In the genomic region with DNA sequence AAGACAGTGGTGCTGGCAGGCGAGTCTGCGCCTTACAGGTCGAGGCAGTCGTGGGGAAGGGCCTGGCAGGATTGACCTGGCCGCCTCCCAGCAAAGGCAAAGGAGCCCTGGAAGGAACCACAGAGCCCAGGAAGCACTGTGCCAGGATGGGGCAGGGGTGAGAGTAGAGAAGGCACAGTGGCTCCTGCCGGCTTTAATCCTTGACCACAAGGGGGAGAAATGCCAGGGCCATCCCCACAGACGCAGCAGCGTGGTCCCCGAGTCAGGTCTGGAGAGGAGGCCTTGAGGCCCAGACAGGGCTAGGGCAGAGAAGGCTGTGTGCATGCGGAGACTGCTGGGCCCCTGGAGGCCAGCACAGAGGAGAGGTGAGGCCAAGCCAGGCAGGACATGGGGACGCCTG, we compare ENCODE assay signal across 1 cellular context.
TF ChIP-seq lines count a peak whose summit lies in the region.

No MANE protein-coding gene starts in this region.

TF ChIP-seq in HepG2, 621 proteins besides CTCF, POLR2A, EP300 and RAD21 (continued from another document):
- TF ChIP-seq MAFK (conservative IDR thresholded peaks at IDR 0.05 in 1 of 2, IDR thresholded peaks at IDR 0.05 in 1 of 2; ENCODE audit: low read length in 2 of 2) (no peak), U2AF2 (IDR thresholded peaks at IDR 0.05; ENCODE audit: low read depth, low read length) (no peak), ISX (CRISPR knock-in tag; conservative IDR thresholded peaks at IDR 0.05) (no peak), RCOR2 (CRISPR knock-in tag; IDR thresholded peaks at IDR 0.05) (no peak), ZC3H13 (CRISPR knock-in tag; IDR thresholded peaks at IDR 0.05) (no peak), ZSCAN21 (CRISPR knock-in tag; IDR thresholded peaks at IDR 0.05; ENCODE audit: borderline replicate concordance) (peak; percentile 77; the same call in 1 of the 2 replicates), ZNF331 (CRISPR knock-in tag; IDR thresholded peaks at IDR 0.05) (peak; percentile 56; the same call in 1 of the 2 replicates), KDM4B (CRISPR knock-in tag; IDR thresholded peaks at IDR 0.05) (no peak), ZNF12 (CRISPR knock-in tag; IDR thresholded peaks at IDR 0.05) (peak; percentile 12; the same call in 1 of the 2 replicates), ZNF224 (CRISPR knock-in tag; IDR thresholded peaks at IDR 0.05) (no peak), NONO (IDR thresholded peaks at IDR 0.05) (no peak), NONO (CRISPR knock-in tag; conservative IDR thresholded peaks at IDR 0.05) (0 out of 2 replicates have a peak, but pooled peaks have one; percentile 31)
- TF ChIP-seq, protein P1, sequence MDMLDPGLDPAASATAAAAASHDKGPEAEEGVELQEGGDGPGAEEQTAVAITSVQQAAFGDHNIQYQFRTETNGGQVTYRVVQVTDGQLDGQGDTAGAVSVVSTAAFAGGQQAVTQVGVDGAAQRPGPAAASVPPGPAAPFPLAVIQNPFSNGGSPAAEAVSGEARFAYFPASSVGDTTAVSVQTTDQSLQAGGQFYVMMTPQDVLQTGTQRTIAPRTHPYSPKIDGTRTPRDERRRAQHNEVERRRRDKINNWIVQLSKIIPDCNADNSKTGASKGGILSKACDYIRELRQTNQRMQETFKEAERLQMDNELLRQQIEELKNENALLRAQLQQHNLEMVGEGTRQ (IDR thresholded peaks at IDR 0.05; ENCODE audit: low read depth, low read length), result no peak
- TF ChIP-seq, protein P1 (CRISPR knock-in tag; IDR thresholded peaks at IDR 0.05; ENCODE audit: borderline replicate concordance), result no peak
- TF ChIP-seq, protein P2, sequence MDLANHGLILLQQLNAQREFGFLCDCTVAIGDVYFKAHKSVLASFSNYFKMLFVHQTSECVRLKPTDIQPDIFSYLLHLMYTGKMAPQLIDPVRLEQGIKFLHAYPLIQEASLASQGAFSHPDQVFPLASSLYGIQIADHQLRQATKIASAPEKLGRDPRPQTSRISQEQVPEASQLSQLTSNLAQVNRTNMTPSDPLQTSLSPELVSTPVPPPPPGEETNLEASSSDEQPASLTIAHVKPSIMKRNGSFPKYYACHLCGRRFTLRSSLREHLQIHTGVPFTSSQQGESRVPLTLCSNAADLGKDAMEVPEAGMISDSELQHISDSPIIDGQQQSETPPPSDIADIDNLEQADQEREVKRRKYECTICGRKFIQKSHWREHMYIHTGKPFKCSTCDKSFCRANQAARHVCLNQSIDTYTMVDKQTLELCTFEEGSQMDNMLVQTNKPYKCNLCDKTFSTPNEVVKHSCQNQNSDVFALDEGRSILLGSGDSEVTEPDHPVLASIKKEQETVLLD (CRISPR knock-in tag; IDR thresholded peaks at IDR 0.05; ENCODE audit: low read depth), result no peak
- TF ChIP-seq, protein P3, sequence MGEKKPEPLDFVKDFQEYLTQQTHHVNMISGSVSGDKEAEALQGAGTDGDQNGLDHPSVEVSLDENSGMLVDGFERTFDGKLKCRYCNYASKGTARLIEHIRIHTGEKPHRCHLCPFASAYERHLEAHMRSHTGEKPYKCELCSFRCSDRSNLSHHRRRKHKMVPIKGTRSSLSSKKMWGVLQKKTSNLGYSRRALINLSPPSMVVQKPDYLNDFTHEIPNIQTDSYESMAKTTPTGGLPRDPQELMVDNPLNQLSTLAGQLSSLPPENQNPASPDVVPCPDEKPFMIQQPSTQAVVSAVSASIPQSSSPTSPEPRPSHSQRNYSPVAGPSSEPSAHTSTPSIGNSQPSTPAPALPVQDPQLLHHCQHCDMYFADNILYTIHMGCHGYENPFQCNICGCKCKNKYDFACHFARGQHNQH (CRISPR knock-in tag; IDR thresholded peaks at IDR 0.05), result no peak
- TF ChIP-seq, protein P4, sequence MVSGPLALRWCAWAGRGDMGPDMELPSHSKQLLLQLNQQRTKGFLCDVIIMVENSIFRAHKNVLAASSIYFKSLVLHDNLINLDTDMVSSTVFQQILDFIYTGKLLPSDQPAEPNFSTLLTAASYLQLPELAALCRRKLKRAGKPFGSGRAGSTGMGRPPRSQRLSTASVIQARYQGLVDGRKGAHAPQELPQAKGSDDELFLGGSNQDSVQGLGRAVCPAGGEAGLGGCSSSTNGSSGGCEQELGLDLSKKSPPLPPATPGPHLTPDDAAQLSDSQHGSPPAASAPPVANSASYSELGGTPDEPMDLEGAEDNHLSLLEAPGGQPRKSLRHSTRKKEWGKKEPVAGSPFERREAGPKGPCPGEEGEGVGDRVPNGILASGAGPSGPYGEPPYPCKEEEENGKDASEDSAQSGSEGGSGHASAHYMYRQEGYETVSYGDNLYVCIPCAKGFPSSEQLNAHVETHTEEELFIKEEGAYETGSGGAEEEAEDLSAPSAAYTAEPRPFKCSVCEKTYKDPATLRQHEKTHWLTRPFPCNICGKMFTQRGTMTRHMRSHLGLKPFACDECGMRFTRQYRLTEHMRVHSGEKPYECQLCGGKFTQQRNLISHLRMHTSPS (CRISPR knock-in tag; IDR thresholded peaks at IDR 0.05; ENCODE audit: low read depth), result 0 out of 2 replicates have a peak, but pooled peaks have one; percentile 48
- TF ChIP-seq, protein P5, sequence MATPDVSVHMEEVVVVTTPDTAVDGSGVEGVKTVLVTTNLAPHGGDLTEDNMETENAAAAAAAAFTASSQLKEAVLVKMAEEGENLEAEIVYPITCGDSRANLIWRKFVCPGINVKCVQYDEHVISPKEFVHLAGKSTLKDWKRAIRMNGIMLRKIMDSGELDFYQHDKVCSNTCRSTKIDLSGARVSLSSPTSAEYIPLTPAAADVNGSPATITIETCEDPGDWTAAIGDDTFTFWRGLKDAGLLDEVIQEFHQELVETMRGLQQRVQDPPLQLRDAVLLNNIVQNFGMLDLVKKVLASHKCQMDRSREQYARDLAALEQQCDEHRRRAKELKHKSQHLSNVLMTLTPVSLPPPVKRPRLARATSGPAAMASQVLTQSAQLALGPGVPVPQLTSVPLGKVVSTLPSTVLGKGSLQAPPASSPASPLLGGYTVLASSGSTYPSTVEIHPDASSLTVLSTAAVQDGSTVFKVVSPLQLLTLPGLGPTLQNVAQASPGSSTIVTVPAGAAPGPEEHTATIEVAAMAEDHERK (CRISPR knock-in tag; IDR thresholded peaks at IDR 0.05; ENCODE audit: low read depth), result no peak
